Comparison of ENCODE assay signal across 9 cellular contexts in genomic region chr3:138935505-138935863, GRCh38. TPM values are rescaled to one million over a fixed set of nuclear protein-coding genes. Genes with fewer than 3 reads are reported as not detected.
DNase-seq lines count a peak whose midpoint lies in the region; ATAC-seq and TF ChIP-seq lines count a peak whose summit lies in the region.
"Had no signal": no experiment of that assay in that cellular context is flagged by ENCODE, and none has a peak within 500 bp of the region (broad histone marks: within the 10 kb centered on the region; RNA-seq: fewer than 3 reads in every experiment).

No MANE protein-coding gene starts in this region.

- intact Hi-C loops in Calu3 (cut with micrococcal nuclease; ENCODE audit: unreplicated experiment) (loop anchor here (5.0 kb wide), 1 partner anchor 267 kb away; no protein-coding TSS in a partner anchor), heart left ventricle (cut with DNase I) (loop anchor here in 5 of 10 donors (5.0 kb wide), 2 partner anchors 392 to 397 kb away; no protein-coding TSS in a partner anchor)

- H3K9me2 ChIP-seq in Loucy (replicated peaks; ENCODE audit: low read depth, low read length), result no peaks in the 10 kb centered on the region

- H3K36me3 Mint-ChIP-seq in Calu3 (ENCODE audit: insufficient read depth, unreplicated experiment), result peaks cover 18% of the 10 kb centered on the region
- no peaks in the 10 kb centered on the region for H3K36me3 Mint-ChIP-seq in neural crest cell (ENCODE audit: low read depth)

- H3K4me3 Mint-ChIP-seq in Calu3 (ENCODE audit: low read depth, unreplicated experiment) (peak overlapping the region; percentile 90), neural crest cell (peak overlapping the region; percentile 83)

- no peaks in the 10 kb centered on the region for H3F3A ChIP-seq in Loucy (ENCODE audit: low read depth)

- TF ChIP-seq CTCF in Calu3 (IDR thresholded peaks at IDR 0.05; ENCODE audit: unreplicated experiment) (no peak), Loucy (conservative IDR thresholded peaks at IDR 0.05; ENCODE audit: low read length) (no peak), brain microvascular endothelial cell (IDR thresholded peaks at IDR 0.05; ENCODE audit: low read depth, low read length, missing control alignments) (no peak), neural crest cell (conservative IDR thresholded peaks at IDR 0.05) (no peak), heart left ventricle (IDR thresholded peaks at IDR 0.05) (no peak)

- H3K9me3 ChIP-seq in Loucy (ENCODE audit: insufficient read depth, low read depth, low read length), result no peaks in the 10 kb centered on the region
- H3K9me3 ChIP-seq in heart left ventricle, result no peaks in the 10 kb centered on the region
- H3K9me3 ChIP-seq: neutrophil had no signal

- H3K9me3 Mint-ChIP-seq in Calu3 (ENCODE audit: low read depth, unreplicated experiment), result no peaks in the 10 kb centered on the region
- H3K9me3 Mint-ChIP-seq in neural crest cell, result no peaks in the 10 kb centered on the region

- H3K4me3 ChIP-seq in Loucy (ENCODE audit: low read length, poor library complexity, severe bottlenecking) (peak overlapping the region; percentile 70), brain microvascular endothelial cell (ENCODE audit: low read depth, low read length) (peak overlapping the region; percentile 46), heart left ventricle (peak overlapping the region in 2 of 12 donors; percentile 14 to 31)

- DNase-seq in Calu3 (no peak), brain microvascular endothelial cell (no peak), neural crest cell (ENCODE audit: low read depth, low spot score) (no peak), NCI-H1105 treated with DMSO at 0.1 percent for 48 hours (lab: John Stamatoyannopoulos, UW) (no peak), heart left ventricle (no peak)

- H3K4me2 ChIP-seq in Loucy (ENCODE audit: low read depth, low read length, poor library complexity, severe bottlenecking), result peak overlapping the region; percentile 69

- no peaks in the 10 kb centered on the region for H4K20me1 ChIP-seq in Loucy (ENCODE audit: insufficient read depth, low read length, poor library complexity, severe bottlenecking)

- TF ChIP-seq POLR2A in heart left ventricle (IDR thresholded peaks at IDR 0.05), result no peak

- H3K79me2 ChIP-seq in Loucy (ENCODE audit: insufficient read depth, low read length), result no peaks in the 10 kb centered on the region

- peak overlapping the region; percentile 45 for H3K9ac ChIP-seq in Loucy (ENCODE audit: low read depth, low read length, poor library complexity, severe bottlenecking)

- CTCF ChIA-PET in Calu3 (lab: Charles Lee), result interaction anchor here (0.6 to 2.1 kb wide), 32 partner anchors 10 to 627 kb away, joined by 3 to 50 read pairs (median 4); partner anchors contain the start of genes ESYT3, FOXL2, FOXL2NB and MRAS

- ATAC-seq in GM18861 (IDR thresholded peaks at IDR 0.05; ENCODE audit: unreplicated experiment), result no peak
- ATAC-seq in heart left ventricle, result no peak
- no peak for ATAC-seq in GM21717 (IDR thresholded peaks at IDR 0.05; ENCODE audit: unreplicated experiment)

- peaks cover 67% of the 10 kb centered on the region for H3K27me3 Mint-ChIP-seq in Calu3 (ENCODE audit: unreplicated experiment)
- H3K27me3 Mint-ChIP-seq in neural crest cell (ENCODE audit: low read depth), result peaks cover 90% of the 10 kb centered on the region

- BruUV-seq in Calu3 (replicated peaks; lab: Mats Ljungman, UMichigan), result no TSS peak

- no peaks in the 10 kb centered on the region for H3K4me1 ChIP-seq in Loucy (ENCODE audit: insufficient read depth, low read length, poor library complexity, severe bottlenecking)
- peaks cover 0 to 46% (median 38%) of the 10 kb centered on the region in 12 donors for H3K4me1 ChIP-seq in heart left ventricle

- H2AFZ ChIP-seq in Loucy (ENCODE audit: low read length), result peak overlapping the region; percentile 88

- H3K27ac ChIP-seq in brain microvascular endothelial cell, result no peak overlapping the region
- H3K27ac ChIP-seq in heart left ventricle, result no peak overlapping the region
- H3K27ac ChIP-seq: neutrophil had no signal

- whole genome bisulfite sequencing in heart left ventricle, 4 donors, result 78 to 87% (median 85%) methylated on average over 7 of the region's 7 CpGs

- H3K27me3 ChIP-seq in Loucy (ENCODE audit: insufficient read depth, low read length, poor library complexity, severe bottlenecking), result no peaks in the 10 kb centered on the region
- peaks cover 41% of the 10 kb centered on the region for H3K27me3 ChIP-seq in brain microvascular endothelial cell (replicated peaks)
- H3K27me3 ChIP-seq in heart left ventricle, result peaks cover 38 to 62% (median 47%) of the 10 kb centered on the region in 9 donors

- H3K27ac Mint-ChIP-seq in Calu3 (ENCODE audit: unreplicated experiment) (no peak overlapping the region), neural crest cell (ENCODE audit: unreplicated experiment) (no peak overlapping the region)

- peaks cover 47% of the 10 kb centered on the region for H3K4me1 Mint-ChIP-seq in Calu3 (ENCODE audit: low read depth, unreplicated experiment)
- H3K4me1 Mint-ChIP-seq in neural crest cell, result peaks cover 29% of the 10 kb centered on the region

- no peaks in the 10 kb centered on the region for H3K36me3 ChIP-seq in Loucy (ENCODE audit: insufficient read depth, low read length)
- H3K36me3 ChIP-seq in brain microvascular endothelial cell (replicated peaks), result no peaks in the 10 kb centered on the region
- no peaks in the 10 kb centered on the region for H3K36me3 ChIP-seq in heart left ventricle
- H3K36me3 ChIP-seq: neutrophil had no signal

- in situ Hi-C loops in brain microvascular endothelial cell (cut with HindIII; ENCODE audit: low pct_ligation_motif_present, low sequenced_read_pairs), result loop anchor here (25.0 kb wide), 1 partner anchor 377 kb away; no protein-coding TSS in a partner anchor

RNA-seq across cellular contexts. Expression of gene FOXL2, which starts 11.5 kb away (rescaled TPM):
- total RNA-seq in Calu3 (2022) (0.42 and 0.86 TPM in 2 replicates), neural crest cell (0.09 TPM in 2 replicates), heart left ventricle (not detected)
- polyA plus RNA-seq in heart left ventricle, result not detected

RNA-seq across cellular contexts. Expression of gene FOXL2NB, which starts 11.5 kb away (rescaled TPM):
- total RNA-seq in Calu3 (2022) (0.35 and 0.51 TPM in 2 replicates), neural crest cell (not detected in 2 replicates), heart left ventricle (under 1 TPM in 1 of 9 donors, not detected in 8; 0.25 TPM)
- polyA plus RNA-seq in heart left ventricle, result not detected
